In the genomic region with DNA sequence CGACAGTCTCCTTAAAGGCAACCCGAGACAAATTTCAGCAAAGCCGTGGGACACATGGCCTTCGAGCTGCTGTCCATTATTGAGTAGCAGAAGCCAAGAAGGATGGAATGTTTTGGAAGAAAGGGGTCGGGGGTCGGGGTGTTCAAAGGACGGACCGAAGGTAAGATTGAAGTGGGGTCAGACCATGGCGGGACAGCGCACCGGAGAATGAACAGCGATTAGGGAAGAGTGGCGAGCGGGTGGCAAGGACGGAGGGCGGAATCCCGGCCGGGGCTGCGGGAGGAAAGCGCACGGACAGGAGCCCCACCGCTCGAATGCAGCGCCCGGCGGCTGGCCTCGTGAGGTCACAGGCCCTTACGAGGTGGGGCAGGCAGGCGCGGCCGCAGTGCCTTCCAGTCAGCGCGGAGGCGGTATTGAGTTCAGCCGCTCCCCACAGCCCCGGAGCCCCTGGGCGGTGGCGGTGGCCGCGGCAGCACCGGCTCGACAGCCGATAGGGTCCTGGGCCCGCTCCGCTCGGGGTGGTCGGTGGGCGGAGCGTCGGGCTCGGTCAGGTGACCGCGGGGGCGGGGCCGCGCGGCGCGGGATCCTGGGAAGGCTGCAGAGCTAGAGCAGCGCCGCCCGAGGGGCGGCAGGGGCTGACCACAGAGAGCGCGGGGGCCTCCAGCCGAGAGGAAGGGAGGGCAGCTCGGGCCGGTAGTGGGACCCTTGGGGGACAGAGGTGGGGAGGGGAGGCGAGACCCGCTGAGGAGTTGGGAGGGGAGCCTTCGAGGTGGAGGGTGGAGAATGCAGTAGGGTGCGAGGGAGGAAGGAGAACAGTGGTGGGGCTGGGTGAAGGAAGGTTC, we compare ENCODE assay signal across 8 cellular contexts. TPM values are rescaled to one million over a fixed set of nuclear protein-coding genes. Genes with fewer than 3 reads are reported as not detected.
DNase-seq lines count a peak whose midpoint lies in the region; TF ChIP-seq lines count a peak whose summit lies in the region.

A gene with protein sequence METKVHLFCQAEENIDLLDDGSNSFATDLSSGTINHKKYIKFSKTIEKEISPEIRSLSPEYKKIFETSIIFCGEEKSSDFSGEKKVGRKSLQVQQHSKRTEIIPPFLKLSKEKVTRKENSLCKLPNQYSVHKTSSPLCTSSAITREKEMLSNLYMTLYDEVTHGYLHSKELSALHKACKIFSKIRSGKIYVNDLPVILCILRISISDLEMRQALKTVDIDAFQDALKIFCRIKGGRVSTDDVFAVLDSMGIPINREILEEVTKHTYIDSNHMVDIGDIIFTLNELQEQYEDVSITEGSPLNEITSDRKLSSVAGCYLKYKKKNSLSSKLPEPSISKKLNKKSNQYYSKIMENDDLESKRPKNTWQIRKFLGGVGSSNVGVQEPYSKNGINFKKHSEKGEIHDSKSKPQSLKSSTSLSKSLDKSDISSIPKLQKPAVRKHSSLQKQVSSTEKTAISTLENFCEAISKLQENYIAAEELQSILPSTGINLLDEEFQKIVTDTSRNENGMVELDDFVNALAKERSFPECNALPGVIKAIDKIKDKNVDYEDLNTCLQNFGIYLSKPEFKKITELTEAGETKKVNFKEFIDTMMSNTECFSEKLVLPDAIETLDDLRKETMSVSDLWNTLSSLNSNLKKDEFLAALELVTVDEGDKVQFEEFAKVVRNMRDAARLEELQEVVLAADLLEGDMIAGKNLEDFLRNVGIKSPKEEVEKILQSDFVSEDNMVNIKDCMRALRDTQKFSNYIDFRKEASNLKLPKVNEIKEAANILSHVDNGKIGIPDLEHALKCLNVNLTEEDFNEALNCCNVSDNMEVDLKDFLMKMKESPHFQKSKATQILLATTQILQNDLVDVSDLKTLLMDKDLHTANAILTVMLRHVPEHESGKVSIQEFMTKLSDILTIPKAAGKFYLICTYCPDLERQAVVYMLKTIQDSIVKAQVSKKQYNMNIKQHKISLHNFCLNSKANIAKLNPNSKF (plus strand): TSS at position 574 of the 842 bp plus-strand sequence. CDS start 4,399 bp downstream, outside the sequence.

- H3K4me1 ChIP-seq in SJSA1 (replicated peaks) (peaks cover 5% of the 10 kb centered on the region; the same call in 1 of the 2 replicates), suprapubic skin (peaks cover 12% of the 10 kb centered on the region)

- WGBS in suprapubic skin = 2% methylated on average over 69 of the region's 72 CpGs

- H3K36me3 ChIP-seq in H7 (replicated peaks; ENCODE audit: control insufficient read depth, insufficient read depth, low read length) (no peaks in the 10 kb centered on the region), SJSA1 (no peaks in the 10 kb centered on the region), suprapubic skin (no peaks in the 10 kb centered on the region)

- H3K27ac ChIP-seq in SJSA1 (peak within 1 kb of the TSS; percentile 60), suprapubic skin (peak within 1 kb of the TSS; percentile 94)

- peaks cover 7% of the 10 kb centered on the region for H3K27me3 ChIP-seq in H7 (ENCODE audit: control insufficient read depth, insufficient read depth, low read length)
- no peaks in the 10 kb centered on the region for H3K27me3 ChIP-seq in SJSA1 (replicated peaks)
- no peaks in the 10 kb centered on the region for H3K27me3 ChIP-seq in suprapubic skin

- peaks cover 4% of the 10 kb centered on the region for H3K36me3 Mint-ChIP-seq in activated naive CD4-positive, alpha-beta T cell treated with anti-CD3 and anti-CD28 coated beads for 36 hours (ENCODE audit: low read depth)

- TF ChIP-seq CTCF in suprapubic skin (IDR thresholded peaks at IDR 0.05) = peak in 1 of 2 donors; percentile 46

- peak within 1 kb of the TSS; percentile 88 for H3K27ac Mint-ChIP-seq in activated naive CD4-positive, alpha-beta T cell treated with anti-CD3 and anti-CD28 coated beads for 36 hours

- peaks cover 2% of the 10 kb centered on the region for H3K27me3 Mint-ChIP-seq in activated naive CD4-positive, alpha-beta T cell treated with anti-CD3 and anti-CD28 coated beads for 36 hours (ENCODE audit: low read depth)

- intact Hi-C loops in activated naive CD4-positive, alpha-beta T cell treated with anti-CD3 and anti-CD28 coated beads for 36 hours (cut with micrococcal nuclease) = loop anchor here (1.0 kb wide), 1 partner anchor 326 kb away; a partner anchor contains a TSS

- CTCF ChIA-PET in activated naive CD4-positive, alpha-beta T cell treated with anti-CD3 and anti-CD28 coated beads for 36 hours (lab: Charles Lee) = interaction anchor here (0.9 to 1.4 kb wide), 3 partner anchors 10 to 292 kb away, joined by 3 to 4 read pairs (median 3); no protein-coding TSS in a partner anchor

- peaks cover 6% of the 10 kb centered on the region for H3K9me3 Mint-ChIP-seq in activated naive CD4-positive, alpha-beta T cell treated with anti-CD3 and anti-CD28 coated beads for 36 hours

- peak within 1 kb of the TSS; percentile 98 for H3K4me3 Mint-ChIP-seq in activated naive CD4-positive, alpha-beta T cell treated with anti-CD3 and anti-CD28 coated beads for 36 hours

- peak; percentile 74 to 94 for TF ChIP-seq POLR2A in suprapubic skin (IDR thresholded peaks at IDR 0.05)

- H3K4me3 ChIP-seq in H7 (ENCODE audit: insufficient read depth, low read depth, low read length) (peak within 1 kb of the TSS; percentile 53), SJSA1 (peak within 1 kb of the TSS; percentile 45), suprapubic skin (peak within 1 kb of the TSS; percentile 80)

- DNase-seq in GF-D8 (lab: John Stamatoyannopoulos, UW) (peak; percentile 83), H7 (peak; percentile 95), M059J (ENCODE audit: low read depth) (peak; percentile 81), SJSA1 (ENCODE audit: low read depth in 1 of 2, low spot score in 2 of 2) (peak; percentile 96 to 97), germinal center (ENCODE audit: low spot score) (peak; percentile 86), nucleus accumbens (lab: John Stamatoyannopoulos, UW) (peak in 43 of 56 donors; percentile 4 to 74 (median 40)), suprapubic skin (ENCODE audit: low spot score in 2 of 2) (peak; percentile 92)
- peak; percentile 79 for DNase-seq in activated naive CD4-positive, alpha-beta T cell treated with anti-CD3 and anti-CD28 coated beads for 36 hours

- TF ChIP-seq EP300 in suprapubic skin (IDR thresholded peaks at IDR 0.05) = no peak

- H3K9me3 ChIP-seq in SJSA1 (replicated peaks) = no peaks in the 10 kb centered on the region
- no peaks in the 10 kb centered on the region for H3K9me3 ChIP-seq in suprapubic skin

- H3K4me1 Mint-ChIP-seq in activated naive CD4-positive, alpha-beta T cell treated with anti-CD3 and anti-CD28 coated beads for 36 hours (ENCODE audit: low read depth) = peaks cover 7% of the 10 kb centered on the region

RNA-seq across cellular contexts. Expression of the gene that starts here (rescaled TPM):
- 2.3 and 6.9 TPM in 2 replicates for total RNA-seq in H7 (2014; rRNA removed; shearing (Covaris generic))
- 2.5 and 3.1 TPM in 2 replicates for total RNA-seq in M059J (2014; rRNA removed; shearing (Covaris generic))
- 1.8 and 5.4 TPM in 2 replicates for total RNA-seq in SJSA1 (2014; rRNA removed; shearing (Covaris generic))
- 1 to 10 TPM; 7.0 to 7.1 TPM for total RNA-seq in activated naive CD4-positive, alpha-beta T cell treated with anti-CD3 and anti-CD28 coated beads for 36 hours
- 1 to 10 TPM in 3 of 4 donors, under 1 TPM in 1; 0.26 to 2.8 (median 2.1) TPM for total RNA-seq in suprapubic skin

Comparison
In these comparisons a context has a peak if more than half of its experiments do, and no peak if none do; other contexts are left out.
1. Peak in every context shown above with its lines: DNase-seq, H3K4me3 ChIP-seq and H3K27ac ChIP-seq.
2. DNase-seq: peak in every context shown above with its lines; median percentile 96 in SJSA1; 95 in H7; 92 in suprapubic skin; 86 in germinal center; 83 in GF-D8; 81 in M059J; 79 in activated naive CD4-positive, alpha-beta T cell treated with anti-CD3 and anti-CD28 coated beads for 36 hours; 40 in nucleus accumbens.